ENCODE assay signal across 8 cellular contexts in genomic region chr3:187318819-187319616, GRCh38. TPM values are rescaled to one million over a fixed set of nuclear protein-coding genes. Genes with fewer than 3 reads are reported as not detected.
DNase-seq lines count a peak whose midpoint lies in the region; ATAC-seq, FAIRE-seq and TF ChIP-seq lines count a peak whose summit lies in the region.

No MANE protein-coding gene starts in this region.

- no peaks in the 10 kb centered on the region for H3K9me3 ChIP-seq in liver (ENCODE audit: control insufficient read depth in 4 of 4, low read length in 3 of 4)

- H3K36me3 Mint-ChIP-seq in WTC11 = 0 out of 2 replicates have a peak, but pooled peaks cover 2% of the 10 kb centered on the region

- no peaks in the 10 kb centered on the region for H3K36me3 ChIP-seq in liver (ENCODE audit: control insufficient read depth in 4 of 4, insufficient read depth in 3 of 4, low read depth in 1 of 4, low read length in 3 of 4)

- no peak for TF ChIP-seq POLR2A in GM12892 (IDR thresholded peaks at IDR 0.05; ENCODE audit: low read depth, low read length)

- H3K9me3 Mint-ChIP-seq in WTC11 = peaks cover 6% of the 10 kb centered on the region; the same call in 1 of the 2 replicates

- ATAC-seq in WTC11 = peak; percentile 29
- no peak for ATAC-seq in GM21717 (IDR thresholded peaks at IDR 0.05; ENCODE audit: unreplicated experiment)

- TF ChIP-seq CTCF in WTC11 (IDR thresholded peaks at IDR 0.05) (peak; percentile 94), liver (IDR thresholded peaks at IDR 0.05; ENCODE audit: low read depth, low read length, missing input control) (peak; percentile 91)

- no peak overlapping the region for H3K27ac Mint-ChIP-seq in WTC11

- peak; percentile 17 for FAIRE-seq in GM12892 (lab: Jason Lieb, UNC)

- H3K4me3 Mint-ChIP-seq in WTC11 = no peak overlapping the region

- peak; percentile 96 to 97 for TF ChIP-seq RAD21 in liver (IDR thresholded peaks at IDR 0.05)

- peak overlapping the region; percentile 39 to 75 (median 51) for H3K4me3 ChIP-seq in liver (ENCODE audit: low read depth in 1 of 3, low read length in 3 of 3)

- POLR2A ChIA-PET in WTC11 (lab: Charles Lee) = interaction anchor here (1.2 to 3.8 kb wide), 2 partner anchors 98 to 360 kb away, joined by 3 to 18 read pairs; no protein-coding TSS in a partner anchor

- H3K27me3 Mint-ChIP-seq in WTC11 (ENCODE audit: low read depth) = no peaks in the 10 kb centered on the region

- H3K4me1 Mint-ChIP-seq in WTC11 = peaks cover 27% of the 10 kb centered on the region

- DNase-seq in AG08396 (ENCODE audit: low spot score) (peak; percentile 49), GM12892 (ENCODE audit: insufficient read length) (no peak), NCI-H2171 (lab: John Stamatoyannopoulos, UW) (peak; percentile 48), WTC11 (ENCODE audit: low spot score) (peak; percentile 50), dedifferentiated amniotic fluid mesenchymal stem cell (ENCODE audit: extremely low spot score) (peak; percentile 86)
- peak; percentile 7 for DNase-seq in stimulated activated CD8-positive, alpha-beta memory T cell treated with anti-CD3 and anti-CD28 coated beads, Interleukin-4, amount 100 ng/mL, for 24 hours (ENCODE audit: low read depth)

- H3K4me1 ChIP-seq in liver (ENCODE audit: control insufficient read depth in 4 of 4, insufficient read depth in 4 of 4, low read length in 3 of 4) = peaks cover 0 to 8% (median 6%) of the 10 kb centered on the region in 4 donors

- H3K9ac ChIP-seq in liver (ENCODE audit: low read depth in 1 of 2, low read length in 2 of 2) = peak overlapping the region; percentile 38 to 77

- CTCF ChIA-PET in WTC11 (lab: Charles Lee) = interaction anchor here (0.5 to 9.5 kb wide), 71 partner anchors 8 to 421 kb away, joined by 3 to 433 read pairs (median 6); partner anchors contain the start of genes MASP1, RPL39L, RTP2 and SST

- H3K27me3 ChIP-seq in liver (ENCODE audit: control insufficient read depth in 4 of 4, insufficient read depth in 4 of 4, low read length in 3 of 4) = no peaks in the 10 kb centered on the region

- WGBS in liver = 14% methylated on average over 13 of the region's 13 CpGs

- peak overlapping the region in 1 of 2 donors; percentile 64 for H3K27ac ChIP-seq in liver (ENCODE audit: low read depth in 1 of 2, low read length in 2 of 2)

TF ChIP-seq in WTC11, 78 proteins besides CTCF, POLR2A, EP300 and RAD21 (continues in another document):
- TF ChIP-seq NR2C2 (CRISPR knock-in tag; IDR thresholded peaks at IDR 0.05) (no peak), ELF4 (CRISPR knock-in tag; IDR thresholded peaks at IDR 0.05; ENCODE audit: low read depth) (no peak), E2F5 (CRISPR knock-in tag; IDR thresholded peaks at IDR 0.05) (no peak), FOXP4 (CRISPR knock-in tag; IDR thresholded peaks at IDR 0.05) (no peak), ESRRA (CRISPR knock-in tag; IDR thresholded peaks at IDR 0.05; ENCODE audit: borderline replicate concordance) (no peak), ATF6 (CRISPR knock-in tag; IDR thresholded peaks at IDR 0.05) (no peak)

TF ChIP-seq in liver, 16 proteins besides CTCF, POLR2A, EP300 and RAD21:
- TF ChIP-seq EGR1 (IDR thresholded peaks at IDR 0.05; ENCODE audit: low read depth in 2 of 2) (no peak), HNF4A (conservative IDR thresholded peaks at IDR 0.05) (peak; percentile 45 to 50), RXRA (IDR thresholded peaks at IDR 0.05) (no peak), MAX (IDR thresholded peaks at IDR 0.05) (no peak), GABPA (IDR thresholded peaks at IDR 0.05 in 1 of 2, conservative IDR thresholded peaks at IDR 0.05 in 1 of 2) (peak in 1 of 2 donors; percentile 64), HNF4G (IDR thresholded peaks at IDR 0.05) (no peak), SP1 (IDR thresholded peaks at IDR 0.05) (no peak)

RNA-seq across cellular contexts. Expression of gene MASP1, which starts 27.5 kb away (rescaled TPM):
- polyA plus RNA-seq in GM12892 (2012; ENCODE audit: missing spikeins) = not detected
- total RNA-seq in WTC11 (2021) = 2.2 to 3.5 TPM (median 3.1 TPM) in 3 replicates
- 10 to 100 TPM; 83.4 to 83.8 TPM for total RNA-seq in liver
- polyA plus RNA-seq in liver = 10 to 100 TPM; 53.2 to 64.2 TPM

RNA-seq across cellular contexts. Expression of gene RTP4, which starts 49.2 kb away (rescaled TPM):
- polyA plus RNA-seq in GM12892 (2012; ENCODE audit: missing spikeins) = 7.0 TPM
- total RNA-seq in WTC11 (2021) (not detected in 3 replicates), liver (1 to 10 TPM in 1 of 2 donors, under 1 TPM in 1; 0.93 to 1.8 TPM)
- 1 to 10 TPM; 2.3 to 3.4 TPM for polyA plus RNA-seq in liver

Comparison
In these comparisons a context has a peak if more than half of its experiments do, and no peak if none do; other contexts are left out.
1. RNA of gene MASP1, which starts 27.5 kb away (total RNA-seq): 83.4 to 83.8 TPM in liver; 2.2 to 3.5 TPM in WTC11; every median in the first group is over 10 times any median in the second.